In genomic region chr10:21363753-21364104, GRCh38 we compare ENCODE assay signal across 14 cellular contexts.
DNase-seq lines count a peak whose midpoint lies in the region; ATAC-seq, FAIRE-seq and TF ChIP-seq lines count a peak whose summit lies in the region.
"Had no signal": no experiment of that assay in that cellular context is flagged by ENCODE, and none has a peak within 500 bp of the region (broad histone marks: within the 10 kb centered on the region; RNA-seq: fewer than 3 reads in every experiment).

No MANE protein-coding gene starts in this region.

- H3K27me3 ChIP-seq in cardiac muscle cell, result no peaks in the 10 kb centered on the region
- H3K27me3 ChIP-seq in right cardiac atrium (ENCODE audit: control insufficient read depth, insufficient read depth), result no peaks in the 10 kb centered on the region
- H3K27me3 ChIP-seq in brain microvascular endothelial cell (replicated peaks), result no peaks in the 10 kb centered on the region
- no peaks in the 10 kb centered on the region for H3K27me3 ChIP-seq in iPS-20b (ENCODE audit: insufficient read depth, low read length)
- H3K27me3 ChIP-seq in suprapubic skin, result no peaks in the 10 kb centered on the region
- H3K27me3 ChIP-seq in small intestine (ENCODE audit: control insufficient read depth in 2 of 2, insufficient read depth in 2 of 2, low read length in 2 of 2), result no peaks in the 10 kb centered on the region
- H3K27me3 ChIP-seq: transverse colon had no signal

- TF ChIP-seq POLR2A in suprapubic skin (IDR thresholded peaks at IDR 0.05), result no peak

- in situ Hi-C loops in brain microvascular endothelial cell (cut with HindIII; ENCODE audit: low pct_ligation_motif_present, low sequenced_read_pairs), result no loop called here

- no peaks in the 10 kb centered on the region for H3K9me3 ChIP-seq in cardiac muscle cell (ENCODE audit: low read depth)
- H3K9me3 ChIP-seq in right cardiac atrium (ENCODE audit: control insufficient read depth, low read length), result no peaks in the 10 kb centered on the region
- H3K9me3 ChIP-seq in iPS-20b (ENCODE audit: insufficient read depth, low read depth, low read length), result no peaks in the 10 kb centered on the region
- no peaks in the 10 kb centered on the region for H3K9me3 ChIP-seq in suprapubic skin
- no peaks in the 10 kb centered on the region for H3K9me3 ChIP-seq in small intestine (ENCODE audit: control insufficient read depth, low read depth)
- H3K9me3 ChIP-seq: spleen, transverse colon had no signal

- peak overlapping the region; percentile 5; the same call in 1 of the 2 replicates for H3K9ac ChIP-seq in iPS-20b (ENCODE audit: low read depth, low read length)

- FAIRE-seq in small intestine (lab: Jason Lieb, UNC), result no peak
- FAIRE-seq: endometrium had no signal

- H3K27ac ChIP-seq in cardiac muscle cell, result peak overlapping the region; percentile 89
- H3K27ac ChIP-seq in right cardiac atrium (ENCODE audit: low read length), result no peak overlapping the region
- peak overlapping the region; percentile 85 for H3K27ac ChIP-seq in brain microvascular endothelial cell
- H3K27ac ChIP-seq in iPS-20b (ENCODE audit: low read length), result peak overlapping the region; percentile 2
- peak overlapping the region; percentile 69 for H3K27ac ChIP-seq in suprapubic skin
- H3K27ac ChIP-seq in small intestine (ENCODE audit: low read depth in 1 of 2, low read length in 1 of 2), result no peak overlapping the region

- H3K4me1 ChIP-seq in cardiac muscle cell (ENCODE audit: low read depth), result peaks cover 17% of the 10 kb centered on the region
- H3K4me1 ChIP-seq in right cardiac atrium (ENCODE audit: control insufficient read depth, insufficient read depth, low read length), result peaks cover 2% of the 10 kb centered on the region
- peaks cover 20% of the 10 kb centered on the region for H3K4me1 ChIP-seq in iPS-20b (ENCODE audit: insufficient read depth, low read length)
- peaks cover 27% of the 10 kb centered on the region for H3K4me1 ChIP-seq in suprapubic skin
- peaks cover 0 to 3% of the 10 kb centered on the region in 2 donors for H3K4me1 ChIP-seq in small intestine (ENCODE audit: control insufficient read depth in 2 of 2, insufficient read depth in 1 of 2, low read depth in 1 of 2, low read length in 1 of 2)

- H3K36me3 ChIP-seq in cardiac muscle cell (no peaks in the 10 kb centered on the region), brain microvascular endothelial cell (replicated peaks) (no peaks in the 10 kb centered on the region), iPS-20b (ENCODE audit: insufficient read depth, low read depth, low read length) (no peaks in the 10 kb centered on the region), suprapubic skin (no peaks in the 10 kb centered on the region), small intestine (ENCODE audit: control insufficient read depth in 2 of 2, insufficient read depth in 2 of 2, low read length in 2 of 2) (no peaks in the 10 kb centered on the region)
- H3K36me3 ChIP-seq: spleen, transverse colon had no signal

- no peak for DNase-seq in cardiac muscle cell (ENCODE audit: low read depth in 1 of 2, low spot score in 1 of 2)
- no peak for DNase-seq in right cardiac atrium
- no peak for DNase-seq in brain microvascular endothelial cell
- no peak for DNase-seq in suprapubic skin (ENCODE audit: low spot score in 2 of 2)
- no peak for DNase-seq in HPDE6-E6E7 (ENCODE audit: extremely low spot score)
- no peak for DNase-seq in left colon
- DNase-seq in small intestine, result no peak
- DNase-seq: 8988T; activated T-cell treated with anti-CD3 and anti-CD28 coated beads, Interleukin-2, amount 50 U/mL, for 1 hour; MV-4-11; spleen had no signal

- intact Hi-C loops in right cardiac atrium (cut with DNase I), result no loop called here
- intact Hi-C loops in left colon (cut with DNase I, micrococcal nuclease), result no loop called here

- ATAC-seq in right cardiac atrium (no peak), left colon (no peak)

- H3K4me3 ChIP-seq in cardiac muscle cell (no peak overlapping the region), right cardiac atrium (ENCODE audit: low read length) (no peak overlapping the region), brain microvascular endothelial cell (ENCODE audit: low read depth, low read length) (no peak overlapping the region), iPS-20b (ENCODE audit: low read length) (peak overlapping the region; percentile 17; the same call in 1 of the 2 replicates), suprapubic skin (no peak overlapping the region), small intestine (ENCODE audit: low read depth in 1 of 2, low read length in 2 of 2) (no peak overlapping the region)
- H3K4me3 ChIP-seq: spleen, transverse colon had no signal

- TF ChIP-seq EP300 in suprapubic skin (IDR thresholded peaks at IDR 0.05), result no peak

- TF ChIP-seq CTCF in cardiac muscle cell (IDR thresholded peaks at IDR 0.05; ENCODE audit: low read depth, low read length) (no peak), brain microvascular endothelial cell (IDR thresholded peaks at IDR 0.05; ENCODE audit: low read depth, low read length, missing control alignments) (no peak), suprapubic skin (IDR thresholded peaks at IDR 0.05) (no peak)

- 85% methylated on average over 1 of the region's 1 CpG for WGBS in right cardiac atrium
- 69% methylated on average over 1 of the region's 1 CpG for WGBS in suprapubic skin
- 48 to 91% (median 68%) methylated on average over 1 of the region's 1 CpG for WGBS in small intestine, 3 donors

Comparison
In these comparisons a context has a peak if more than half of its experiments do, and no peak if none do; other contexts are left out.
1. H3K27ac ChIP-seq: peak in cardiac muscle cell (single experiment), brain microvascular endothelial cell (single experiment), iPS-20b (single experiment) and suprapubic skin (single experiment); none in right cardiac atrium (single experiment) and small intestine (0 of 2).